11 cellular contexts compared by ENCODE assay signal in the genomic region with DNA sequence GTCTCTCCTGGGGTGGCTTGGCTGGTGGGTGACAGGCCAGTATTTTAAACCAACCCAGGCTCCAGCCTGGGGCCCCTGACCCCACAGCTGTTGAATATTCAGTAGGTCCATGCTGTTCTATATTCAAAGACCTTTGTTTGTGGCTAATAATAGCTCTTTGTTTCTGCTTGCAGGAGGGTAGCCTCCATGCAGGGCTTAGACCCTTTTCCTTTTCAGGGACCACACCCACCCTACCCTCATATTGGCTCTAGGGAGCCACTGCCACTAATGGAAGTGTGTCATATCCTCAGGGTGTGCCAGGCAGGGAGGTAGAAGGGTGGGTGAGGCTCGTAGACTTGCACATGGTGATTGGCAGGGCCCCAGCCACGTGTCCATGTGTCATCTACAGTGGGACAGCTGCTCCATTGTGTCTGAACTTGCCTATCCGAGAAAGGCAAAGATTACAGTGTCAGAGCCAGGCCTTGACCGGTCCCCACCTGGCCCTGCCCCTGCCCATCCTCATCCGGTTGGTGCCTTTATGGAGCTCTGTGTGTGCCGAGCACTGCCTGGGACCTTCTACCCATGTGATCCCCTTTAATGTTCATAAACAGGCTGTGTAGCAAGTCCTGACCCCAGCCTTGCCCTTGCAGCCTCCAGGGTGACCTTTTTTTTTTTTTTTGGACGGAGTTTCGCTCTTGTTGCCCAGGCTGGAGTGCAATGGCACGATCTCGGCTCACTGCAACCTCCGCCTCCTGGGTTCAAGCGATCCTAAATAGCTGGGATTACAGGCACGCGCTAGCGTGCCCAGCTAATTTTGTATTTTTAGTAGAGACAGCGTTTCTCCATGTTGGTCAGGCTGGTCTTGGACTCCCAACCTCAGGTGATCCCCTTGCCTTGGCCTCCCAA. TPM values are rescaled to one million over a fixed set of nuclear protein-coding genes. Genes with fewer than 3 reads are reported as not detected.
A peak's percentile ranks its signal among the peaks of the same experiment; 100 is the strongest.
DNase-seq lines count a peak whose midpoint lies in the region; ATAC-seq, FAIRE-seq and TF ChIP-seq lines count a peak whose summit lies in the region.
"Had no signal": no experiment of that assay in that cellular context is flagged by ENCODE, and none has a peak within 500 bp of the region (broad histone marks: within the 10 kb centered on the region; RNA-seq: fewer than 3 reads in every experiment).

No MANE protein-coding gene starts in this region.

- H3K9me3 Mint-ChIP-seq in stimulated activated effector memory CD8-positive, alpha-beta T cell treated with anti-CD3 and anti-CD28 coated beads, Interleukin-12 subunit alpha, Interleukin-12 subunit beta, amount 100 ng/mL, for 72 hours = no peaks in the 10 kb centered on the region

- intact Hi-C loops in upper lobe of right lung (cut with DNase I) = no loop called here

- no peak overlapping the region for H3K27ac Mint-ChIP-seq in stimulated activated effector memory CD8-positive, alpha-beta T cell treated with anti-CD3 and anti-CD28 coated beads, Interleukin-12 subunit alpha, Interleukin-12 subunit beta, amount 100 ng/mL, for 72 hours

- H3K9me1 ChIP-seq in keratinocyte (ENCODE audit: control insufficient read depth, extremely low read depth, insufficient read depth, low read length) = no peaks in the 10 kb centered on the region

- H4K20me1 ChIP-seq in keratinocyte (ENCODE audit: control insufficient read depth, extremely low read depth, insufficient read depth, low read length) = no peaks in the 10 kb centered on the region

- no peak overlapping the region for H3K4me3 Mint-ChIP-seq in stimulated activated effector memory CD8-positive, alpha-beta T cell treated with anti-CD3 and anti-CD28 coated beads, Interleukin-12 subunit alpha, Interleukin-12 subunit beta, amount 100 ng/mL, for 72 hours
- H3K4me3 Mint-ChIP-seq: naive B cell had no signal

- DNase-seq in DMS 273 (lab: John Stamatoyannopoulos, UW; ENCODE audit: unreplicated experiment) (peak; percentile 70), DMS 273 treated with DMSO at 0.1 percent for 48 hours (lab: John Stamatoyannopoulos, UW) (no peak), cardiac fibroblast (ENCODE audit: low read depth in 2 of 2) (peak; percentile 12 to 63), keratinocyte (ENCODE audit: low read depth, low spot score) (peak; percentile 97), upper lobe of right lung (no peak)
- no peak for DNase-seq in stimulated activated effector memory CD8-positive, alpha-beta T cell treated with anti-CD3 and anti-CD28 coated beads, Interleukin-12 subunit alpha, Interleukin-12 subunit beta, amount 100 ng/mL, for 72 hours (ENCODE audit: low spot score in 2 of 2)
- DNase-seq: naive B cell, NCI-H2029 treated with DMSO at 0.1 percent for 48 hours had no signal

- dilution Hi-C loops in keratinocyte (cut with MboI; ENCODE audit: extremely low pct_ligation_motif_present, low sequenced_read_pairs) = no loop called here

- H3K4me2 ChIP-seq in keratinocyte (ENCODE audit: control insufficient read depth, extremely low read depth, insufficient read depth, low read depth, low read length) = peak overlapping the region; percentile 85

- H3K79me2 ChIP-seq in keratinocyte (ENCODE audit: control insufficient read depth, insufficient read depth, low read length) = peaks cover 3% of the 10 kb centered on the region

- H3K4me1 Mint-ChIP-seq in stimulated activated effector memory CD8-positive, alpha-beta T cell treated with anti-CD3 and anti-CD28 coated beads, Interleukin-12 subunit alpha, Interleukin-12 subunit beta, amount 100 ng/mL, for 72 hours = no peaks in the 10 kb centered on the region
- H3K4me1 Mint-ChIP-seq: naive B cell had no signal

- no peak for TF ChIP-seq CTCF in cardiac fibroblast (IDR thresholded peaks at IDR 0.05; ENCODE audit: low read depth, low read length)
- TF ChIP-seq CTCF in keratinocyte (optimal IDR thresholded peaks at IDR 0.05 in 1 of 3, IDR thresholded peaks at IDR 0.05 in 1 of 3, conservative IDR thresholded peaks at IDR 0.05 in 1 of 3; ENCODE audit: extremely low read depth in 1 of 3, insufficient read depth in 2 of 3, low read length in 3 of 3) = no peak
- TF ChIP-seq CTCF in upper lobe of right lung (IDR thresholded peaks at IDR 0.05) = no peak

- H3K4me1 ChIP-seq in keratinocyte (ENCODE audit: control insufficient read depth, extremely low read depth, insufficient read depth, low read length) = peaks cover 52% of the 10 kb centered on the region
- H3K4me1 ChIP-seq in upper lobe of right lung = no peaks in the 10 kb centered on the region

- H3K27me3 ChIP-seq in keratinocyte (ENCODE audit: control insufficient read depth, extremely low read depth, insufficient read depth, low read length) (no peaks in the 10 kb centered on the region), upper lobe of right lung (no peaks in the 10 kb centered on the region)

- H3K9me3 ChIP-seq in keratinocyte (ENCODE audit: control insufficient read depth, low read depth, low read length) (no peaks in the 10 kb centered on the region), upper lobe of right lung (peaks cover 3% of the 10 kb centered on the region)

- peak overlapping the region; percentile 91 for H3K27ac ChIP-seq in keratinocyte (ENCODE audit: control insufficient read depth, insufficient read depth, low read length)
- H3K27ac ChIP-seq in upper lobe of right lung = no peak overlapping the region

- no peaks in the 10 kb centered on the region for H3K36me3 Mint-ChIP-seq in stimulated activated effector memory CD8-positive, alpha-beta T cell treated with anti-CD3 and anti-CD28 coated beads, Interleukin-12 subunit alpha, Interleukin-12 subunit beta, amount 100 ng/mL, for 72 hours
- H3K36me3 Mint-ChIP-seq: naive B cell had no signal

- H3K4me3 ChIP-seq in cardiac fibroblast (replicated peaks in 1 of 2; ENCODE audit: low read depth in 2 of 2, low read length in 2 of 2) (no peak overlapping the region), keratinocyte (ENCODE audit: control insufficient read depth in 2 of 3, extremely low read depth in 1 of 3, insufficient read depth in 2 of 3, low read depth in 1 of 3, low read length in 3 of 3) (peak overlapping the region in 2 of 3 experiments; percentile 32 to 48), upper lobe of right lung (no peak overlapping the region)

- H3K36me3 ChIP-seq in keratinocyte (ENCODE audit: control insufficient read depth in 2 of 2, extremely low read depth in 1 of 2, insufficient read depth in 2 of 2, low read length in 2 of 2) (peaks cover 3 to 19% of the 10 kb centered on the region in 2 experiments), upper lobe of right lung (no peaks in the 10 kb centered on the region)

- H3K9ac ChIP-seq in keratinocyte (ENCODE audit: control insufficient read depth, extremely low read depth, insufficient read depth, low read length) = peak overlapping the region; percentile 62

- peak; percentile 99 for FAIRE-seq in keratinocyte (lab: Jason Lieb, UNC)
- FAIRE-seq: A204.1 had no signal

- ATAC-seq in upper lobe of right lung (peak; percentile 31), HG03342 (IDR thresholded peaks at IDR 0.05; ENCODE audit: unreplicated experiment) (no peak), GM19452 (IDR thresholded peaks at IDR 0.05; ENCODE audit: unreplicated experiment) (no peak)
- no peak for ATAC-seq in stimulated activated effector memory CD8-positive, alpha-beta T cell treated with anti-CD3 and anti-CD28 coated beads, Interleukin-12 subunit alpha, Interleukin-12 subunit beta, amount 100 ng/mL, for 72 hours

- peak overlapping the region; percentile 42 for H2AFZ ChIP-seq in keratinocyte (ENCODE audit: control insufficient read depth, low read length)

RNA-seq across cellular contexts. Expression of a gene that starts 22.1 kb away (rescaled TPM):
- polyA plus RNA-seq in keratinocyte = 6.4 to 8.5 TPM (median 6.4 TPM) in 3 replicates
- polyA plus RNA-seq in keratinocyte (2011; ENCODE audit: low read depth) = 4.9 TPM
- polyA plus RNA-seq in keratinocyte (2011; cell fraction: cytosol; rRNA removed) = 2.9 and 5.0 TPM in 2 replicates
- polyA plus RNA-seq in keratinocyte (2011; cell fraction: nucleus; rRNA removed) = 11.3 and 11.9 TPM in 2 replicates
- 2.8 and 5.1 TPM in 2 replicates for polyA plus RNA-seq in keratinocyte (2012; ENCODE audit: low replicate concordance)
- 7.1 to 11.0 TPM (median 9.1 TPM) in 3 replicates for polyA minus RNA-seq in keratinocyte
- 5.9 TPM for polyA minus RNA-seq in keratinocyte (2011; cell fraction: cytosol; rRNA and poly(A)+ RNA removed)
- 7.4 and 13.6 TPM in 2 replicates for polyA minus RNA-seq in keratinocyte (2011; cell fraction: nucleus; rRNA and poly(A)+ RNA removed)
- 5.0 TPM for total RNA-seq in upper lobe of right lung

Comparison
In these comparisons a context has a peak if more than half of its experiments do, and no peak if none do; other contexts are left out.
1. DNase-seq: peak in DMS 273 (single experiment), cardiac fibroblast (2 of 2) and keratinocyte (single experiment); none in DMS 273 treated with DMSO at 0.1 percent for 48 hours (single experiment), upper lobe of right lung (single experiment) and stimulated activated effector memory CD8-positive, alpha-beta T cell treated with anti-CD3 and anti-CD28 coated beads, Interleukin-12 subunit alpha, Interleukin-12 subunit beta, amount 100 ng/mL, for 72 hours (0 of 2).
2. H3K4me3 ChIP-seq: peak in keratinocyte (2 of 3); none in cardiac fibroblast (0 of 2) and upper lobe of right lung (single experiment).